Comparison of ENCODE assay signal across 17 cellular contexts in genomic region chr18:58618822-58619553, GRCh38. TPM values are rescaled to one million over a fixed set of nuclear protein-coding genes. Genes with fewer than 3 reads are reported as not detected.
DNase-seq lines count a peak whose midpoint lies in the region; ATAC-seq and TF ChIP-seq lines count a peak whose summit lies in the region.
"Had no signal": no experiment of that assay in that cellular context is flagged by ENCODE, and none has a peak within 500 bp of the region (broad histone marks: within the 10 kb centered on the region; RNA-seq: fewer than 3 reads in every experiment).

No MANE protein-coding gene starts in this region.

- DNase-seq in WERI-Rb-1 (peak; percentile 94), left ventricle myocardium superior (no peak), retinal pigment epithelial cell (ENCODE audit: low read depth) (no peak), GDM1 (lab: John Stamatoyannopoulos, UW) (no peak), H4 (ENCODE audit: low spot score) (no peak)
- DNase-seq in stimulated activated CD4-positive, alpha-beta T cell treated with anti-CD3 and anti-CD28 coated beads, Interleukin-2, amount 100 ng/mL, for 48 hours: no peak
- DNase-seq: activated CD4-positive, CD25-positive, alpha-beta regulatory T cell; activated naive CD4-positive, alpha-beta T cell; body of pancreas; lower lobe of right lung; natural killer cell; NCI-H2029 treated with DMSO at 0.1 percent for 48 hours; NCI-H774; right lobe of liver; T-helper 1 cell had no signal

- H3K36me3 ChIP-seq in HEK293 (ENCODE audit: control insufficient read depth in 2 of 2, insufficient read depth in 1 of 2, low read length in 2 of 2) (no peaks in the 10 kb centered on the region), WERI-Rb-1 (no peaks in the 10 kb centered on the region)
- H3K36me3 ChIP-seq: BLaER1 treated with 17β-estradiol and CSF1 and Interleukin-3, amounts not matched to agents 10 nM and 100 nM; lower lobe of right lung; right lobe of liver had no signal

- H3K27me3 ChIP-seq in WERI-Rb-1 (ENCODE audit: insufficient read depth, low read depth, severe bottlenecking): no peaks in the 10 kb centered on the region
- H3K27me3 ChIP-seq: BLaER1 treated with 17β-estradiol and CSF1 and Interleukin-3, amounts not matched to agents 10 nM and 100 nM; body of pancreas; right lobe of liver had no signal

- POLR2A ChIA-PET in HEK293 (lab: Yijun Ruan, JAX): interaction anchor here (1.0 kb wide), 1 partner anchor 53 kb away, joined by 4 read pairs; the partner anchor contains the start of gene MALT1

- TF ChIP-seq CTCF in HEK293 (tag by site-specific recombination; IDR thresholded peaks at IDR 0.05) (no peak), WERI-Rb-1 (IDR thresholded peaks at IDR 0.05; ENCODE audit: low read depth, low read length) (no peak), retinal pigment epithelial cell (conservative IDR thresholded peaks at IDR 0.05; ENCODE audit: low read depth, low read length) (peak; percentile 25)

- intact Hi-C loops in left ventricle myocardium superior (cut with micrococcal nuclease): no loop called here

- ATAC-seq in left ventricle myocardium superior: peak; percentile 36
- ATAC-seq: body of pancreas, lower lobe of right lung, natural killer cell, right lobe of liver had no signal

- H3K9me3 ChIP-seq in HEK293 (ENCODE audit: control insufficient read depth, insufficient read depth, low read depth, low read length): no peaks in the 10 kb centered on the region
- H3K9me3 ChIP-seq in WERI-Rb-1 (ENCODE audit: severe bottlenecking): no peaks in the 10 kb centered on the region
- H3K9me3 ChIP-seq: body of pancreas, lower lobe of right lung, right lobe of liver had no signal

- no peak overlapping the region for H3K4me3 ChIP-seq in HEK293 (ENCODE audit: low read depth, low read length)
- H3K4me3 ChIP-seq in WERI-Rb-1 (ENCODE audit: low read depth, low read length): peak overlapping the region; percentile 22
- no peak overlapping the region for H3K4me3 ChIP-seq in retinal pigment epithelial cell (ENCODE audit: low read length)
- H3K4me3 ChIP-seq: BLaER1 treated with 17β-estradiol and CSF1 and Interleukin-3, amounts not matched to agents 10 nM and 100 nM; body of pancreas; lower lobe of right lung; right lobe of liver had no signal

- CTCF ChIA-PET in HEK293 (lab: Yijun Ruan, JAX): interaction anchor here (0.6 kb wide), 1 partner anchor 26 kb away, joined by 5 read pairs; no protein-coding TSS in a partner anchor

- no peak overlapping the region for H3K27ac ChIP-seq in HEK293 (ENCODE audit: extremely low read depth, low read depth, low read length)
- H3K27ac ChIP-seq in WERI-Rb-1: no peak overlapping the region
- H3K27ac ChIP-seq: BLaER1 treated with 17β-estradiol and CSF1 and Interleukin-3, amounts not matched to agents 10 nM and 100 nM; body of pancreas; lower lobe of right lung; right lobe of liver had no signal

- H3K4me1 ChIP-seq in HEK293 (ENCODE audit: control insufficient read depth, insufficient read depth, low read length): peaks cover 8% of the 10 kb centered on the region
- H3K4me1 ChIP-seq: body of pancreas, lower lobe of right lung, right lobe of liver had no signal

TF ChIP-seq in HEK293, 187 proteins besides CTCF, POLR2A, EP300 and RAD21:
- TF ChIP-seq FEZF1 (tag by site-specific recombination; IDR thresholded peaks at IDR 0.05) (peak; percentile 94), ZNF660 (tag by site-specific recombination; IDR thresholded peaks at IDR 0.05) (peak; percentile 39; the same call in 1 of the 2 replicates), ZNF501 (tag by site-specific recombination; IDR thresholded peaks at IDR 0.05) (0 out of 2 replicates have a peak, but pooled peaks have one; percentile 26), ZNF707 (tag by site-specific recombination; IDR thresholded peaks at IDR 0.05) (no peak)

RNA-seq across cellular contexts. Expression of gene ALPK2, which starts 9.9 kb away (rescaled TPM):
- 257 TPM for total RNA-seq in left ventricle myocardium superior
- total RNA-seq in H4 (2014; rRNA removed; shearing (Covaris generic)): 19.0 and 25.3 TPM in 2 replicates
- total RNA-seq: lower lobe of right lung had no signal

RNA-seq across cellular contexts. Expression of gene MALT1, which starts 52.3 kb away (rescaled TPM):
- 11.8 TPM for total RNA-seq in left ventricle myocardium superior
- total RNA-seq in H4 (2014; rRNA removed; shearing (Covaris generic)): 20.0 and 21.5 TPM in 2 replicates
